16 cellular contexts compared by ENCODE assay signal in genomic region chrX:129686422-129686948, GRCh38. TPM values are rescaled to one million over a fixed set of nuclear protein-coding genes. Genes with fewer than 3 reads are reported as not detected.
DNase-seq lines count a peak whose midpoint lies in the region; ATAC-seq and TF ChIP-seq lines count a peak whose summit lies in the region.
"Had no signal": no experiment of that assay in that cellular context is flagged by ENCODE, and none has a peak within 500 bp of the region (broad histone marks: within the 10 kb centered on the region; RNA-seq: fewer than 3 reads in every experiment).

No MANE protein-coding gene starts in this region.

- H3K4me3 ChIP-seq in DND-41 (ENCODE audit: low read depth in 1 of 2, low read length in 2 of 2) (no peak overlapping the region), left ventricle myocardium inferior (no peak overlapping the region), ovary (no peak overlapping the region)
- H3K4me3 ChIP-seq: stomach had no signal

- no peaks in the 10 kb centered on the region for H3K27me3 ChIP-seq in DND-41 (ENCODE audit: insufficient read depth, low read length, poor library complexity)
- no peaks in the 10 kb centered on the region for H3K27me3 ChIP-seq in left ventricle myocardium inferior (ENCODE audit: low read depth)
- H3K27me3 ChIP-seq in ovary = no peaks in the 10 kb centered on the region
- H3K27me3 ChIP-seq: stomach had no signal

- no peaks in the 10 kb centered on the region for H4K20me1 ChIP-seq in DND-41 (ENCODE audit: insufficient read depth, low read length)

- TF ChIP-seq EP300 in ovary (IDR thresholded peaks at IDR 0.05) = no peak

- H3K27ac ChIP-seq in DND-41 (ENCODE audit: low read length) (no peak overlapping the region), angular gyrus (ENCODE audit: low read depth, low read length) (peak overlapping the region; percentile 16), left ventricle myocardium inferior (replicated peaks) (peak overlapping the region; percentile 73), ovary (no peak overlapping the region)
- H3K27ac ChIP-seq: epithelial cell of prostate, stomach had no signal

- no peak for TF ChIP-seq POLR2A in ovary (IDR thresholded peaks at IDR 0.05)

- no peaks in the 10 kb centered on the region for H3K79me2 ChIP-seq in DND-41 (ENCODE audit: insufficient read depth, low read length)

- peaks cover 8% of the 10 kb centered on the region for H3K4me1 ChIP-seq in DND-41 (ENCODE audit: insufficient read depth, low read length)
- peaks cover 21% of the 10 kb centered on the region for H3K4me1 ChIP-seq in left ventricle myocardium inferior
- H3K4me1 ChIP-seq in ovary (ENCODE audit: insufficient read depth) = peaks cover 1% of the 10 kb centered on the region
- H3K4me1 ChIP-seq: stomach had no signal

- TF ChIP-seq CTCF in DND-41 (IDR thresholded peaks at IDR 0.05; ENCODE audit: borderline replicate concordance, extremely low read depth, low read length, poor library complexity, severe bottlenecking) (no peak), left ventricle myocardium inferior (IDR thresholded peaks at IDR 0.05; ENCODE audit: borderline replicate concordance) (no peak), ovary (IDR thresholded peaks at IDR 0.05) (no peak)

- WGBS in ovary, 3 donors = 9 to 23% (median 21%) methylated on average over 2 of the region's 2 CpGs

- H3K9me3 ChIP-seq in DND-41 (ENCODE audit: insufficient read depth, low read length, severe bottlenecking) (no peaks in the 10 kb centered on the region), left ventricle myocardium inferior (replicated peaks) (no peaks in the 10 kb centered on the region), ovary (no peaks in the 10 kb centered on the region)
- H3K9me3 ChIP-seq: stomach had no signal

- intact Hi-C loops in left ventricle myocardium inferior (cut with micrococcal nuclease) (no loop called here), ovary (cut with DNase I) (loop anchor here in 1 of 4 donors (5.0 kb wide), 1 partner anchor 1566 kb away; no protein-coding TSS in a partner anchor)

- H3K36me3 ChIP-seq in DND-41 (ENCODE audit: insufficient read depth, low read length) (no peaks in the 10 kb centered on the region), left ventricle myocardium inferior (no peaks in the 10 kb centered on the region), ovary (no peaks in the 10 kb centered on the region)
- H3K36me3 ChIP-seq: stomach had no signal

- 0 out of 3 replicates have a peak, but pooled peaks have one; percentile 12 for ATAC-seq in DND-41 (ENCODE audit: insufficient read depth, low read depth)
- ATAC-seq: HCT116, T-cell had no signal

- no peak for DNase-seq in DND-41
- peak; percentile 46 for DNase-seq in left ventricle myocardium inferior
- DNase-seq in ovary = peak; percentile 46 to 65 (median 61)
- DNase-seq in activated CD8-positive, alpha-beta memory T cell treated with anti-CD3 and anti-CD28 coated beads for 24 hours = no peak
- no peak for DNase-seq in epidermal melanocyte (ENCODE audit: insufficient read length, low spot score)
- DNase-seq in NCI-H526 (lab: John Stamatoyannopoulos, UW) = no peak
- DNase-seq in NCI-H2171 (lab: John Stamatoyannopoulos, UW) = no peak
- DNase-seq: activated T-cell treated with anti-CD3 and anti-CD28 coated beads, Interleukin-2, amount 50 U/mL, for 1 hour; Calu3; NCI-H1417 treated with DMSO at 0.1 percent for 48 hours; occipital lobe; stomach; T-cell had no signal

- no peak overlapping the region for H2AFZ ChIP-seq in DND-41 (ENCODE audit: low read depth, low read length)

- H3K4me2 ChIP-seq in DND-41 (ENCODE audit: insufficient read depth, low read length) = no peak overlapping the region

- no peak overlapping the region for H3K9ac ChIP-seq in DND-41 (ENCODE audit: low read depth, low read length)

RNA-seq across cellular contexts. Expression of gene APLN, which starts 31.7 kb away (rescaled TPM):
- total RNA-seq in left ventricle myocardium inferior (15.9 TPM), ovary (10 to 100 TPM in 2 of 7 donors, 1 to 10 TPM in 4, under 1 TPM in 1; 0.72 to 14.5 (median 3.4) TPM)
- polyA plus RNA-seq in ovary = 1 to 10 TPM; 1.3 to 3.6 TPM

RNA-seq across cellular contexts. Expression of gene XPNPEP2, which starts 52.3 kb away (rescaled TPM):
- total RNA-seq in left ventricle myocardium inferior = 1.3 TPM
- total RNA-seq in ovary = 1 to 10 TPM in 5 of 7 donors, under 1 TPM in 2; 0.28 to 6.4 (median 1.4) TPM
- polyA plus RNA-seq in ovary = 1 to 10 TPM in 1 of 2 donors, under 1 TPM in 1; 0.58 to 4.0 TPM
- total RNA-seq: Calu3 had no signal

Comparison
In these comparisons a context has a peak if more than half of its experiments do, and no peak if none do; other contexts are left out.
1. DNase-seq: peak in left ventricle myocardium inferior (single experiment) and ovary (5 of 5); none in DND-41 (single experiment), activated CD8-positive, alpha-beta memory T cell treated with anti-CD3 and anti-CD28 coated beads for 24 hours (single experiment), epidermal melanocyte (single experiment), NCI-H526 (0 of 2) and NCI-H2171 (single experiment).
2. H3K27ac ChIP-seq: peak in angular gyrus (single experiment) and left ventricle myocardium inferior (single experiment); none in DND-41 (single experiment) and ovary (0 of 2).